Comparison of ENCODE assay signal across 2 cellular contexts in genomic region chr9:132026932-132027585, GRCh38.
A peak's percentile ranks its signal among the peaks of the same experiment; 100 is the strongest.
TF ChIP-seq lines count a peak whose summit lies in the region.

No MANE protein-coding gene starts in this region.

TF ChIP-seq in HCT116, 20 proteins besides CTCF, POLR2A, EP300 and RAD21:
- TF ChIP-seq SP1 (IDR thresholded peaks at IDR 0.05; ENCODE audit: low read depth) (no peak), YY1 (IDR thresholded peaks at IDR 0.05; ENCODE audit: extremely low read depth, insufficient replicate concordance, low read depth, low read length) (no peak), JUND (IDR thresholded peaks at IDR 0.05) (no peak), CEBPB (IDR thresholded peaks at IDR 0.05; ENCODE audit: low read depth) (no peak), REST (IDR thresholded peaks at IDR 0.05; ENCODE audit: low read depth) (no peak), SRF (IDR thresholded peaks at IDR 0.05; ENCODE audit: low read depth) (no peak), CBX3 (IDR thresholded peaks at IDR 0.05; ENCODE audit: low read depth) (no peak), EZH2phosphoT487 (IDR thresholded peaks at IDR 0.05; ENCODE audit: borderline replicate concordance) (no peak), EGR1 (IDR thresholded peaks at IDR 0.05; ENCODE audit: low read depth) (no peak), TCF7L2 (IDR thresholded peaks at IDR 0.05; ENCODE audit: borderline replicate concordance, extremely low read depth, insufficient read depth, insufficient read length) (no peak), ZFX (IDR thresholded peaks at IDR 0.05) (no peak), ELF1 (IDR thresholded peaks at IDR 0.05; ENCODE audit: borderline replicate concordance, low read depth) (no peak), FOSL1 (IDR thresholded peaks at IDR 0.05; ENCODE audit: low read depth) (no peak), SIN3A (IDR thresholded peaks at IDR 0.05; ENCODE audit: low read depth) (no peak), EZH2 (IDR thresholded peaks at IDR 0.05) (no peak), ZBTB33 (IDR thresholded peaks at IDR 0.05; ENCODE audit: extremely low read depth, insufficient replicate concordance, low read length) (no peak), MAX (IDR thresholded peaks at IDR 0.05) (no peak), ATF3 (IDR thresholded peaks at IDR 0.05) (no peak), POLR2AphosphoS5 (IDR thresholded peaks at IDR 0.05; ENCODE audit: low read depth, low read length) (no peak), ZNF274 (IDR thresholded peaks at IDR 0.05; ENCODE audit: low read depth, low read length) (no peak)
TF ChIP-seq in HCT116: peak in this region for 0.

TF ChIP-seq in SK-N-SH, 30 proteins besides CTCF, POLR2A, EP300 and RAD21:
- TF ChIP-seq TCF12 (IDR thresholded peaks at IDR 0.05) (no peak), USF1 (IDR thresholded peaks at IDR 0.05; ENCODE audit: borderline replicate concordance, low read depth) (no peak), NFIC (IDR thresholded peaks at IDR 0.05; ENCODE audit: borderline replicate concordance) (no peak), ZBTB33 (IDR thresholded peaks at IDR 0.05; ENCODE audit: borderline replicate concordance, low read depth) (no peak), TEAD4 (IDR thresholded peaks at IDR 0.05; ENCODE audit: borderline replicate concordance, insufficient read depth) (peak; percentile 15; the same call in 1 of the 2 replicates)
